18 cellular contexts compared by ENCODE assay signal in genomic region chr3:149551500-149551899, GRCh38.
DNase-seq lines count a peak whose midpoint lies in the region; ATAC-seq and TF ChIP-seq lines count a peak whose summit lies in the region.
"Had no signal": no experiment of that assay in that cellular context is flagged by ENCODE, and none has a peak within 500 bp of the region (broad histone marks: within the 10 kb centered on the region; RNA-seq: fewer than 3 reads in every experiment).

No MANE protein-coding gene starts in this region.

- ATAC-seq in Panc1 (no peak), gastroesophageal sphincter (no peak), GM18909 (IDR thresholded peaks at IDR 0.05; ENCODE audit: poor library complexity, unreplicated experiment) (no peak)

- TF ChIP-seq CTCF in Panc1 (IDR thresholded peaks at IDR 0.05) (no peak), gastroesophageal sphincter (IDR thresholded peaks at IDR 0.05) (no peak), type B pancreatic cell (conservative IDR thresholded peaks at IDR 0.05) (no peak)

- no peaks in the 10 kb centered on the region for H3K79me1 ChIP-seq in neuronal stem cell (ENCODE audit: low read depth, low read length)

- H3K27me3 ChIP-seq in Panc1 (ENCODE audit: control insufficient read depth, insufficient read depth, low read length) (no peaks in the 10 kb centered on the region), gastroesophageal sphincter (no peaks in the 10 kb centered on the region), neuronal stem cell (ENCODE audit: control insufficient read depth in 3 of 3, insufficient read depth in 3 of 3, low read depth in 1 of 3, low read length in 3 of 3) (no peaks in the 10 kb centered on the region)
- H3K27me3 ChIP-seq: BLaER1 had no signal

- peak overlapping the region; percentile 100 for H3K27ac ChIP-seq in Panc1 (ENCODE audit: low read length)
- peak overlapping the region in 3 of 4 donors; percentile 7 to 77 (median 11) for H3K27ac ChIP-seq in gastroesophageal sphincter
- H3K27ac ChIP-seq in neuronal stem cell (replicated peaks; ENCODE audit: low read length), result peak overlapping the region; percentile 14
- H3K27ac ChIP-seq: BLaER1 had no signal

- H4K91ac ChIP-seq in neuronal stem cell (ENCODE audit: low read depth, low read length, poor library complexity), result no peak overlapping the region

- CTCF ChIA-PET in Panc1 (lab: Charles Lee), result no interaction called here

- H3K27me3 Mint-ChIP-seq in type B pancreatic cell, result no peaks in the 10 kb centered on the region
- H3K27me3 Mint-ChIP-seq: CD8-positive, alpha-beta memory T cell had no signal

- no peak overlapping the region for H3K23ac ChIP-seq in neuronal stem cell (ENCODE audit: low read depth, low read length, poor library complexity)

- no peak overlapping the region for H3K14ac ChIP-seq in neuronal stem cell (ENCODE audit: low read length)

- H3K36me3 ChIP-seq in Panc1 (ENCODE audit: control insufficient read depth, insufficient read depth, low read length), result peaks cover 15% of the 10 kb centered on the region
- H3K36me3 ChIP-seq in gastroesophageal sphincter, result no peaks in the 10 kb centered on the region
- H3K36me3 ChIP-seq in neuronal stem cell (replicated peaks in 1 of 2; ENCODE audit: control insufficient read depth in 2 of 2, insufficient read depth in 2 of 2, low read length in 2 of 2), result peaks cover 0 to 8% of the 10 kb centered on the region in 2 donors
- H3K36me3 ChIP-seq: BLaER1 had no signal

- no peak overlapping the region for H3K9ac ChIP-seq in neuronal stem cell (ENCODE audit: low read depth, low read length, poor library complexity)
- H3K9ac ChIP-seq: BLaER1 had no signal

- TF ChIP-seq EP300 in gastroesophageal sphincter (IDR thresholded peaks at IDR 0.05), result no peak

- H3K9me3 ChIP-seq in Panc1 (ENCODE audit: control insufficient read depth, insufficient read depth, low read depth, low read length), result no peaks in the 10 kb centered on the region
- no peaks in the 10 kb centered on the region for H3K9me3 ChIP-seq in gastroesophageal sphincter
- H3K9me3 ChIP-seq in neuronal stem cell (replicated peaks in 1 of 2; ENCODE audit: control insufficient read depth in 2 of 2, insufficient read depth in 1 of 2, low read depth in 1 of 2, low read length in 2 of 2), result no peaks in the 10 kb centered on the region
- H3K9me3 ChIP-seq: BLaER1 had no signal

- H2AFZ ChIP-seq in neuronal stem cell (ENCODE audit: low read length), result no peak overlapping the region

- no peak overlapping the region for H3K4ac ChIP-seq in neuronal stem cell (ENCODE audit: low read length)

- no peak for TF ChIP-seq POLR2A in gastroesophageal sphincter (IDR thresholded peaks at IDR 0.05)

- DNase-seq in Panc1 (ENCODE audit: low read depth, low spot score), result no peak
- no peak for DNase-seq in neuronal stem cell (ENCODE audit: low spot score)
- no peak for DNase-seq in type B pancreatic cell (ENCODE audit: extremely low spot score, unreplicated experiment)
- no peak for DNase-seq in CD1c-positive myeloid dendritic cell (ENCODE audit: extremely low spot score)
- DNase-seq in posterior vena cava (ENCODE audit: low spot score), result no peak
- DNase-seq: CD8-positive, alpha-beta memory T cell; DND-41; H9; Kasumi-1; MM.1S; NCI-H1092; NCI-H1436 treated with DMSO at 0.1 percent for 48 hours; NCI-H2029; NCI-H2171; NCI-H526 had no signal

- H2BK5ac ChIP-seq in neuronal stem cell (ENCODE audit: low read length), result no peak overlapping the region

- no peak overlapping the region for H4K8ac ChIP-seq in neuronal stem cell (ENCODE audit: low read depth, low read length)

- no peak overlapping the region for H2BK15ac ChIP-seq in neuronal stem cell (ENCODE audit: low read length)

- no peak overlapping the region for H3K4me3 Mint-ChIP-seq in type B pancreatic cell
- H3K4me3 Mint-ChIP-seq: H9 had no signal

- peaks cover 57% of the 10 kb centered on the region for H3K4me1 Mint-ChIP-seq in type B pancreatic cell (ENCODE audit: unreplicated experiment)
- H3K4me1 Mint-ChIP-seq: CD8-positive, alpha-beta memory T cell had no signal

- H2BK12ac ChIP-seq in neuronal stem cell (ENCODE audit: low read length), result no peak overlapping the region

- intact Hi-C loops in Panc1 (cut with micrococcal nuclease; ENCODE audit: unreplicated experiment), result no loop called here
- intact Hi-C loops in posterior vena cava (cut with DNase I), result no loop called here

- H3K4me1 ChIP-seq in Panc1 (ENCODE audit: control insufficient read depth, insufficient read depth, low read length) (peaks cover 93% of the 10 kb centered on the region), gastroesophageal sphincter (peaks cover 27 to 93% (median 36%) of the 10 kb centered on the region in 3 donors), neuronal stem cell (ENCODE audit: control insufficient read depth in 2 of 2, insufficient read depth in 1 of 2, low read depth in 1 of 2, low read length in 2 of 2) (peaks cover 19% of the 10 kb centered on the region in 2 donors)

- H2AK5ac ChIP-seq in neuronal stem cell (ENCODE audit: low read depth, low read length), result no peak overlapping the region

- POLR2A ChIA-PET in Panc1 (lab: Charles Lee), result no interaction called here

- no peak overlapping the region for H3K4me2 ChIP-seq in neuronal stem cell (ENCODE audit: insufficient read depth, low read length, poor library complexity, severe bottlenecking)
- H3K4me2 ChIP-seq: BLaER1 had no signal

- H3K27ac Mint-ChIP-seq in type B pancreatic cell, result peak overlapping the region; percentile 56
- H3K27ac Mint-ChIP-seq: CD8-positive, alpha-beta memory T cell had no signal

- in situ Hi-C loops in Panc1 (cut with HindIII; ENCODE audit: low pct_unique_long_range_greater_than_20kb, low sequenced_read_pairs), result no loop called here

- H3K36me3 Mint-ChIP-seq in type B pancreatic cell, result peaks cover 18% of the 10 kb centered on the region

- no peak overlapping the region for H2BK120ac ChIP-seq in neuronal stem cell (ENCODE audit: low read depth, low read length)

- H3K4me3 ChIP-seq in Panc1 (ENCODE audit: low read depth in 2 of 2, low read length in 2 of 2), result no peak overlapping the region
- no peak overlapping the region for H3K4me3 ChIP-seq in gastroesophageal sphincter
- no peak overlapping the region for H3K4me3 ChIP-seq in neuronal stem cell (ENCODE audit: low read length in 2 of 2)
- H3K4me3 ChIP-seq: BLaER1 had no signal

- no peak overlapping the region for H3K18ac ChIP-seq in neuronal stem cell (ENCODE audit: low read length)

- BruUV-seq in Panc1 (replicated peaks; lab: Mats Ljungman, UMichigan), result no TSS peak

- H3K9me3 Mint-ChIP-seq in type B pancreatic cell, result no peaks in the 10 kb centered on the region
- H3K9me3 Mint-ChIP-seq: CD8-positive, alpha-beta memory T cell; H9 had no signal

Comparison
In these comparisons a context has a peak if more than half of its experiments do, and no peak if none do; other contexts are left out.
1. H3K27ac ChIP-seq: peak in every context shown above with its lines; median percentile 100 in Panc1; 14 in neuronal stem cell; 11 in gastroesophageal sphincter.